ENCODE assay signal across 8 cellular contexts in the genomic region with DNA sequence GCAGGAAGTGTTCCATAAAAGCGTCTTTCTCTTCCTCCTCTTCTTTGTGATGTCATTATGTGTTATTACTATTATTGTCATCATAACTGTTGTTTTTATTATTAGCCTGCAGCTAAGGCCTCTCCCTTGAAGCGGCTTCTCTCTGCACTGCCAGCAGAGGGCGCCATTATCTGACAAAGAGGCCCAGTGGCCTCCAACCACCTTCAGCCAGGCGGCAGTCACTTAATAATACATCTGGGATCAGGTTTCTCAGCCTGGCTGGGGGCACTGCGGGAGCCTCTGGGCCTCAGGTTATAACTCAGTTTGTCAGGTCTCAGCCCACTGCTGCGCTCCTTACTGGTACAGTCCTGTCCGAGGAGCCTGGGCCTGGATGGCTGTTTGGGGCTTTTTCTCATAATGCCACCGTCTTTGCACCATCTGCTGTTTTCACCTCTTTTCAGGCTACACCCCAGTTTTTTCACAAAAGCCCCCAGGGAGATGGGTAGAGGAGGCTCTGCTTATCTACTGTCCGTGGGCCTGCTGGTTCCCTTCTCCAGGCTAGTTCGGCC.
DNase-seq lines count a peak whose midpoint lies in the region; TF ChIP-seq lines count a peak whose summit lies in the region.

No MANE protein-coding gene starts in this region.

- H3K4me3 Mint-ChIP-seq in activated T-helper 1 cell treated with anti-CD3 and anti-CD28 coated beads, Interleukin-12 subunit alpha, Interleukin-12 subunit beta, Interleukin-2, Interleukin-4 antibody, amounts not matched to agents 30 ng/mL and 10 ng/mL and 1 ng/mL, durations not matched to agents 14 hours and 24 hours and 36 hours: no peak overlapping the region

- H3K4me1 ChIP-seq in OCI-LY1 (ENCODE audit: insufficient read depth, low read length, severe bottlenecking): no peaks in the 10 kb centered on the region

- H3K27me3 ChIP-seq in HL-60 (ENCODE audit: insufficient read depth, poor library complexity, severe bottlenecking): no peaks in the 10 kb centered on the region
- 0 out of 2 replicates have a peak, but pooled peaks cover 4% of the 10 kb centered on the region for H3K27me3 ChIP-seq in OCI-LY1 (ENCODE audit: insufficient read depth, low read length)

- no peaks in the 10 kb centered on the region for H3K9me2 ChIP-seq in OCI-LY1 (ENCODE audit: low read depth, low read length)

- DNase-seq in NK-92 treated with Interleukin-12 subunit alpha and Interleukin-12 subunit beta, amount 100 ng/mL, for 24 hours (lab: John Stamatoyannopoulos, UW): peak; percentile 62
- DNase-seq in NK-92 (lab: John Stamatoyannopoulos, UW; ENCODE audit: unreplicated experiment) (no peak), HL-60 (ENCODE audit: low read depth in 1 of 2, low spot score in 1 of 2) (peak; percentile 21 to 63), glomerular visceral epithelial cell (ENCODE audit: extremely low spot score) (peak; percentile 68), retinal pigment epithelial cell (ENCODE audit: low read depth) (no peak), GOT3 (lab: John Stamatoyannopoulos, UW) (no peak)
- DNase-seq in activated T-helper 1 cell treated with anti-CD3 and anti-CD28 coated beads, Interleukin-12 subunit alpha, Interleukin-12 subunit beta, Interleukin-2, Interleukin-4 antibody, amounts not matched to agents 30 ng/mL and 10 ng/mL and 1 ng/mL, durations not matched to agents 14 hours and 24 hours and 36 hours (ENCODE audit: low spot score): peak; percentile 25

- H3K9ac ChIP-seq in OCI-LY1 (ENCODE audit: low read length): no peak overlapping the region

- H3K79me2 ChIP-seq in OCI-LY1 (ENCODE audit: insufficient read depth, low read length): no peaks in the 10 kb centered on the region

- H3K27ac Mint-ChIP-seq in activated T-helper 1 cell treated with anti-CD3 and anti-CD28 coated beads, Interleukin-12 subunit alpha, Interleukin-12 subunit beta, Interleukin-2, Interleukin-4 antibody, amounts not matched to agents 30 ng/mL and 10 ng/mL and 1 ng/mL, durations not matched to agents 14 hours and 24 hours and 36 hours: no peak overlapping the region

- no peaks in the 10 kb centered on the region for H4K20me1 ChIP-seq in OCI-LY1 (ENCODE audit: insufficient read depth, low read length)

- no peaks in the 10 kb centered on the region for H3K36me3 ChIP-seq in OCI-LY1 (ENCODE audit: insufficient read depth, low read length)

- H3K4me2 ChIP-seq in OCI-LY1 (ENCODE audit: low read length): no peak overlapping the region

- H3K9me3 ChIP-seq in OCI-LY1 (ENCODE audit: low read length): no peaks in the 10 kb centered on the region

- H3K4me1 Mint-ChIP-seq in activated T-helper 1 cell treated with anti-CD3 and anti-CD28 coated beads, Interleukin-12 subunit alpha, Interleukin-12 subunit beta, Interleukin-2, Interleukin-4 antibody, amounts not matched to agents 30 ng/mL and 10 ng/mL and 1 ng/mL, durations not matched to agents 14 hours and 24 hours and 36 hours (ENCODE audit: low read depth): no peaks in the 10 kb centered on the region

- no peaks in the 10 kb centered on the region for H3K27me3 Mint-ChIP-seq in activated T-helper 1 cell treated with anti-CD3 and anti-CD28 coated beads, Interleukin-12 subunit alpha, Interleukin-12 subunit beta, Interleukin-2, Interleukin-4 antibody, amounts not matched to agents 30 ng/mL and 10 ng/mL and 1 ng/mL, durations not matched to agents 14 hours and 24 hours and 36 hours (ENCODE audit: insufficient read depth)

- no peak overlapping the region for H3K27ac ChIP-seq in HL-60 (replicated peaks)
- no peak overlapping the region for H3K27ac ChIP-seq in OCI-LY1 (ENCODE audit: low read depth, low read length, poor library complexity, severe bottlenecking)

- intact Hi-C loops in activated T-helper 1 cell treated with anti-CD3 and anti-CD28 coated beads, Interleukin-12 subunit alpha, Interleukin-12 subunit beta, Interleukin-2, Interleukin-4 antibody, amounts not matched to agents 30 ng/mL and 10 ng/mL and 1 ng/mL, durations not matched to agents 14 hours and 24 hours and 36 hours (cut with micrococcal nuclease): loop anchor here (2.0 kb wide), 1 partner anchor 465 kb away; no protein-coding TSS in a partner anchor

- no peaks in the 10 kb centered on the region for H3K36me3 Mint-ChIP-seq in activated T-helper 1 cell treated with anti-CD3 and anti-CD28 coated beads, Interleukin-12 subunit alpha, Interleukin-12 subunit beta, Interleukin-2, Interleukin-4 antibody, amounts not matched to agents 30 ng/mL and 10 ng/mL and 1 ng/mL, durations not matched to agents 14 hours and 24 hours and 36 hours (ENCODE audit: low read depth)

- no peak overlapping the region for H2AFZ ChIP-seq in OCI-LY1 (ENCODE audit: low read length)

- H3K4me3 ChIP-seq in HL-60 (replicated peaks; ENCODE audit: insufficient read depth, low read length) (no peak overlapping the region), OCI-LY1 (ENCODE audit: low read depth, low read length, poor library complexity, severe bottlenecking) (no peak overlapping the region), retinal pigment epithelial cell (ENCODE audit: low read length) (no peak overlapping the region)

- TF ChIP-seq CTCF in HL-60 (IDR thresholded peaks at IDR 0.05; ENCODE audit: insufficient read depth, low read length) (peak; percentile 83), OCI-LY1 (IDR thresholded peaks at IDR 0.05; ENCODE audit: low read length) (peak; percentile 94), retinal pigment epithelial cell (conservative IDR thresholded peaks at IDR 0.05; ENCODE audit: low read depth, low read length) (peak; percentile 89)

- H3K9me3 Mint-ChIP-seq in activated T-helper 1 cell treated with anti-CD3 and anti-CD28 coated beads, Interleukin-12 subunit alpha, Interleukin-12 subunit beta, Interleukin-2, Interleukin-4 antibody, amounts not matched to agents 30 ng/mL and 10 ng/mL and 1 ng/mL, durations not matched to agents 14 hours and 24 hours and 36 hours: no peaks in the 10 kb centered on the region

- H3F3A ChIP-seq in OCI-LY1 (ENCODE audit: insufficient read depth, low read length): no peaks in the 10 kb centered on the region

Comparison
In these comparisons a context has a peak if more than half of its experiments do, and no peak if none do; other contexts are left out.
1. DNase-seq: peak in NK-92 treated with Interleukin-12 subunit alpha and Interleukin-12 subunit beta, amount 100 ng/mL, for 24 hours (single experiment), HL-60 (2 of 2), activated T-helper 1 cell treated with anti-CD3 and anti-CD28 coated beads, Interleukin-12 subunit alpha, Interleukin-12 subunit beta, Interleukin-2, Interleukin-4 antibody, amounts not matched to agents 30 ng/mL and 10 ng/mL and 1 ng/mL, durations not matched to agents 14 hours and 24 hours and 36 hours (single experiment) and glomerular visceral epithelial cell (single experiment); none in NK-92 (single experiment), retinal pigment epithelial cell (single experiment) and GOT3 (single experiment).
2. Peak in every context shown above with its lines, with median percentiles within 50 percentile points of each other: CTCF ChIP-seq.